Comparison of ENCODE assay signal across 8 cellular contexts in genomic region chr11:112226062-112226921, GRCh38. TPM values are rescaled to one million over a fixed set of nuclear protein-coding genes. Genes with fewer than 3 reads are reported as not detected.
DNase-seq lines count a peak whose midpoint lies in the region; TF ChIP-seq lines count a peak whose summit lies in the region.

TSS of gene PTS (plus strand) at chr11:112226428. CDS start at chr11:112226444, 16 bp downstream.

- H3K36me3 ChIP-seq in HAP-1 (replicated peaks) (peaks cover 4% of the 10 kb centered on the region), MG63 (peaks cover 25% of the 10 kb centered on the region), SJCRH30 (no peaks in the 10 kb centered on the region), neuron (ENCODE audit: insufficient read depth, low read length) (peaks cover 19% of the 10 kb centered on the region)

- in situ Hi-C loops in HAP-1 (cut with MboI; ENCODE audit: low sequenced_read_pairs), result loop anchor here (10.0 kb wide), 1 partner anchor 1059 kb away; no protein-coding TSS in a partner anchor

- H3K27me3 ChIP-seq in HAP-1 (ENCODE audit: low read depth) (no peaks in the 10 kb centered on the region; the same call in 1 of the 2 replicates), MG63 (no peaks in the 10 kb centered on the region), SJCRH30 (no peaks in the 10 kb centered on the region), neuron (ENCODE audit: insufficient read depth, low read length) (no peaks in the 10 kb centered on the region)

- H3K4me1 ChIP-seq in HAP-1, result peaks cover 8% of the 10 kb centered on the region; the same call in 1 of the 2 replicates
- H3K4me1 ChIP-seq in SJCRH30, result no peaks in the 10 kb centered on the region
- peaks cover 7% of the 10 kb centered on the region for H3K4me1 ChIP-seq in neuron (ENCODE audit: insufficient read depth, low read length)

- H2AFZ ChIP-seq in neuron (ENCODE audit: low read depth, low read length), result peak within 1 kb of the TSS; percentile 84

- peak within 1 kb of the TSS; percentile 68 for H3K4me3 ChIP-seq in HAP-1
- H3K4me3 ChIP-seq in MG63, result peak within 1 kb of the TSS; percentile 80
- H3K4me3 ChIP-seq in SJCRH30, result peak within 1 kb of the TSS; percentile 77
- peak within 1 kb of the TSS; percentile 73 to 96 for H3K4me3 ChIP-seq in foreskin fibroblast (ENCODE audit: low read depth in 1 of 2, low read length in 2 of 2)
- H3K4me3 ChIP-seq in neuron (ENCODE audit: low read length), result peak within 1 kb of the TSS; percentile 94

- DNase-seq in GDM1 (lab: John Stamatoyannopoulos, UW) (peak; percentile 79), HAP-1 (ENCODE audit: low spot score in 2 of 2) (peak; percentile 81 to 85), MG63 (peak; percentile 90), SJCRH30 (peak; percentile 77 to 85), foreskin fibroblast (peak; percentile 85 to 95), stromal cell of bone marrow (ENCODE audit: low read depth) (peak; percentile 81)
- peak; percentile 69 for DNase-seq in activated gamma-delta T cell treated with anti-CD3 and anti-CD28 coated beads, Interleukin-2, amount 50 U/mL, for 16 hours (ENCODE audit: low read depth)

- H3K9me3 ChIP-seq in HAP-1 (no peaks in the 10 kb centered on the region), MG63 (no peaks in the 10 kb centered on the region), SJCRH30 (replicated peaks) (no peaks in the 10 kb centered on the region), neuron (ENCODE audit: low read length) (no peaks in the 10 kb centered on the region)

- TF ChIP-seq CTCF in foreskin fibroblast (IDR thresholded peaks at IDR 0.05; ENCODE audit: low read depth, low read length), result no peak

- H3K27ac ChIP-seq in SJCRH30, result peak within 1 kb of the TSS; percentile 60

RNA-seq across cellular contexts. Expression of gene PTS, which starts in this region (rescaled TPM):
- 64.0 and 98.2 TPM in 2 replicates for total RNA-seq in MG63 (2014; rRNA removed; shearing (Covaris generic); ENCODE audit: low replicate concordance)
- total RNA-seq in SJCRH30 (2014; rRNA removed; shearing (Covaris generic)), result 15.0 and 15.5 TPM in 2 replicates

Comparison
In these comparisons a context has a peak if more than half of its experiments do, and no peak if none do; other contexts are left out.
1. Peak in every context shown above with its lines: DNase-seq, H3K4me3 ChIP-seq and H3K27ac ChIP-seq.